Comparison of ENCODE assay signal across 23 cellular contexts in genomic region chr15:91710072-91710471, GRCh38.
A peak's percentile ranks its signal among the peaks of the same experiment; 100 is the strongest.
DNase-seq lines count a peak whose midpoint lies in the region; ATAC-seq, FAIRE-seq and TF ChIP-seq lines count a peak whose summit lies in the region.
"Had no signal": no experiment of that assay in that cellular context is flagged by ENCODE, and none has a peak within 500 bp of the region (broad histone marks: within the 10 kb centered on the region; RNA-seq: fewer than 3 reads in every experiment).

No MANE protein-coding gene starts in this region.

- TF ChIP-seq CTCF in Calu3 (IDR thresholded peaks at IDR 0.05; ENCODE audit: unreplicated experiment) (no peak), WTC11 (IDR thresholded peaks at IDR 0.05) (no peak), keratinocyte (optimal IDR thresholded peaks at IDR 0.05 in 1 of 3, IDR thresholded peaks at IDR 0.05 in 1 of 3, conservative IDR thresholded peaks at IDR 0.05 in 1 of 3; ENCODE audit: extremely low read depth in 1 of 3, insufficient read depth in 2 of 3, low read length in 3 of 3) (no peak), heart right ventricle (IDR thresholded peaks at IDR 0.05) (no peak)

- BruUV-seq in Calu3 (replicated peaks; lab: Mats Ljungman, UMichigan): no TSS peak

- H4K20me1 ChIP-seq in keratinocyte (ENCODE audit: control insufficient read depth, extremely low read depth, insufficient read depth, low read length): no peaks in the 10 kb centered on the region

- whole genome bisulfite sequencing in heart right ventricle, 2 donors: 74 to 77% methylated on average over 3 of the region's 3 CpGs

- H3K4me1 Mint-ChIP-seq in Calu3 (ENCODE audit: low read depth, unreplicated experiment): no peaks in the 10 kb centered on the region
- peaks cover 8% of the 10 kb centered on the region; the same call in 1 of the 2 replicates for H3K4me1 Mint-ChIP-seq in WTC11
- no peaks in the 10 kb centered on the region for H3K4me1 Mint-ChIP-seq in stimulated activated naive B cell treated with anti-CD40 and anti-IgM and Interleukin-4, amounts not matched to agents 10 μg/mL and 1 μg/mL and 100 μg/mL, for 72 hours
- H3K4me1 Mint-ChIP-seq: memory B cell had no signal

- intact Hi-C loops in Calu3 (cut with micrococcal nuclease; ENCODE audit: unreplicated experiment): no loop called here
- intact Hi-C loops in heart right ventricle (cut with DNase I): loop anchor here in 2 of 10 donors (5.0 kb wide), 1 partner anchor 142 kb away; the partner anchor contains the start of gene SLCO3A1 (in 2 of the 2)

- peaks cover 20% of the 10 kb centered on the region for H3K27me3 Mint-ChIP-seq in Calu3 (ENCODE audit: unreplicated experiment)
- H3K27me3 Mint-ChIP-seq in WTC11 (ENCODE audit: low read depth): peaks cover 3% of the 10 kb centered on the region; the same call in 1 of the 2 replicates
- peaks cover 0 to 35% of the 10 kb centered on the region in 2 donors for H3K27me3 Mint-ChIP-seq in stimulated activated naive B cell treated with anti-CD40 and anti-IgM and Interleukin-4, amounts not matched to agents 10 μg/mL and 1 μg/mL and 100 μg/mL, for 72 hours

- no peaks in the 10 kb centered on the region for H3K27me3 ChIP-seq in keratinocyte (ENCODE audit: control insufficient read depth, extremely low read depth, insufficient read depth, low read length)
- H3K27me3 ChIP-seq in heart right ventricle: no peaks in the 10 kb centered on the region
- H3K27me3 ChIP-seq: cardiac muscle cell had no signal

- H3K27ac ChIP-seq in keratinocyte (ENCODE audit: control insufficient read depth, insufficient read depth, low read length) (no peak overlapping the region), heart right ventricle (no peak overlapping the region)
- H3K27ac ChIP-seq: cardiac muscle cell had no signal

- peak overlapping the region; percentile 27 for H3K4me2 ChIP-seq in keratinocyte (ENCODE audit: control insufficient read depth, extremely low read depth, insufficient read depth, low read depth, low read length)

- H3K4me1 ChIP-seq in keratinocyte (ENCODE audit: control insufficient read depth, extremely low read depth, insufficient read depth, low read length) (peaks cover 10% of the 10 kb centered on the region), heart right ventricle (peaks cover 0 to 20% (median 6%) of the 10 kb centered on the region in 9 donors)

- ATAC-seq in WTC11 (no peak), heart right ventricle (no peak)
- no peak for ATAC-seq in stimulated activated naive B cell treated with anti-CD40 and anti-IgM and Interleukin-4, amounts not matched to agents 10 μg/mL and 1 μg/mL and 100 μg/mL, for 72 hours (replicated peaks)
- ATAC-seq: activated T-cell treated with anti-CD3 and anti-CD28 coated beads, Interleukin-2, amount 50 U/mL, for 4 hours; HepG2; left cardiac atrium had no signal

- no peak overlapping the region for H3K9ac ChIP-seq in keratinocyte (ENCODE audit: control insufficient read depth, extremely low read depth, insufficient read depth, low read length)

- dilution Hi-C loops in keratinocyte (cut with MboI; ENCODE audit: extremely low pct_ligation_motif_present, low sequenced_read_pairs): no loop called here

- POLR2A ChIA-PET in WTC11 (lab: Charles Lee): no interaction called here

- H3K9me3 ChIP-seq in keratinocyte (ENCODE audit: control insufficient read depth, low read depth, low read length): no peaks in the 10 kb centered on the region
- H3K9me3 ChIP-seq in heart right ventricle: peaks cover 0 to 4% (median 0%) of the 10 kb centered on the region in 11 donors

- H3K9me1 ChIP-seq in keratinocyte (ENCODE audit: control insufficient read depth, extremely low read depth, insufficient read depth, low read length): no peaks in the 10 kb centered on the region

- DNase-seq in Calu3 (peak; percentile 24), MV-4-11 (lab: John Stamatoyannopoulos, UW) (peak; percentile 76), WTC11 (ENCODE audit: low spot score) (no peak), keratinocyte (ENCODE audit: low read depth, low spot score) (peak; percentile 17), heart right ventricle (no peak)
- no peak for DNase-seq in stimulated activated naive B cell treated with anti-CD40 and anti-IgM and Interleukin-4, amounts not matched to agents 10 μg/mL and 1 μg/mL and 100 μg/mL, for 72 hours
- no peak for DNase-seq in effector CD4-positive, alpha-beta T cell
- DNase-seq: activated naive CD4-positive, alpha-beta T cell treated with anti-CD3 and anti-CD28 coated beads for 36 hours; activated T-cell treated with anti-CD3 and anti-CD28 coated beads, Interleukin-2, amount 50 U/mL, for 4 hours; amniotic stem cell; C1 segment of cervical spinal cord; H9; left cardiac atrium; NCI-H1105 treated with DMSO at 0.1 percent for 48 hours; NCI-H2029 treated with DMSO at 0.1 percent for 48 hours; NCI-H345; NCI-H748 treated with DMSO at 0.1 percent for 48 hours; SHP77 treated with DMSO at 0.1 percent for 48 hours; SW 1271 had no signal

- H3K36me3 ChIP-seq in keratinocyte (ENCODE audit: control insufficient read depth in 2 of 2, extremely low read depth in 1 of 2, insufficient read depth in 2 of 2, low read length in 2 of 2) (no peaks in the 10 kb centered on the region), heart right ventricle (no peaks in the 10 kb centered on the region)
- H3K36me3 ChIP-seq: cardiac muscle cell had no signal

- CTCF ChIA-PET in Calu3 (lab: Charles Lee): no interaction called here
- CTCF ChIA-PET in WTC11 (lab: Charles Lee): no interaction called here

- H3K9me3 Mint-ChIP-seq in Calu3 (ENCODE audit: low read depth, unreplicated experiment) (no peaks in the 10 kb centered on the region), WTC11 (peaks cover 3% of the 10 kb centered on the region; the same call in 1 of the 2 replicates)
- peaks cover 1 to 10% of the 10 kb centered on the region in 2 donors for H3K9me3 Mint-ChIP-seq in stimulated activated naive B cell treated with anti-CD40 and anti-IgM and Interleukin-4, amounts not matched to agents 10 μg/mL and 1 μg/mL and 100 μg/mL, for 72 hours
- H3K9me3 Mint-ChIP-seq: activated naive CD4-positive, alpha-beta T cell treated with anti-CD3 and anti-CD28 coated beads for 36 hours; activated T-cell treated with anti-CD3 and anti-CD28 coated beads, Interleukin-2, amount 50 U/mL, for 4 hours; memory B cell had no signal

- H3K4me3 ChIP-seq in keratinocyte (ENCODE audit: control insufficient read depth in 2 of 3, extremely low read depth in 1 of 3, insufficient read depth in 2 of 3, low read depth in 1 of 3, low read length in 3 of 3): no peak overlapping the region
- H3K4me3 ChIP-seq in heart right ventricle: no peak overlapping the region
- H3K4me3 ChIP-seq: cardiac muscle cell had no signal

- H3K27ac Mint-ChIP-seq in Calu3 (ENCODE audit: unreplicated experiment) (no peak overlapping the region), WTC11 (no peak overlapping the region)
- H3K27ac Mint-ChIP-seq in stimulated activated naive B cell treated with anti-CD40 and anti-IgM and Interleukin-4, amounts not matched to agents 10 μg/mL and 1 μg/mL and 100 μg/mL, for 72 hours: no peak overlapping the region
- H3K27ac Mint-ChIP-seq: activated naive CD4-positive, alpha-beta T cell treated with anti-CD3 and anti-CD28 coated beads for 36 hours; H9; memory B cell had no signal

- H3K4me3 Mint-ChIP-seq in Calu3 (ENCODE audit: low read depth, unreplicated experiment) (no peak overlapping the region), WTC11 (no peak overlapping the region)
- H3K4me3 Mint-ChIP-seq in stimulated activated naive B cell treated with anti-CD40 and anti-IgM and Interleukin-4, amounts not matched to agents 10 μg/mL and 1 μg/mL and 100 μg/mL, for 72 hours: no peak overlapping the region
- H3K4me3 Mint-ChIP-seq: activated naive CD4-positive, alpha-beta T cell treated with anti-CD3 and anti-CD28 coated beads for 36 hours; activated T-cell treated with anti-CD3 and anti-CD28 coated beads, Interleukin-2, amount 50 U/mL, for 4 hours; H9; memory B cell had no signal

- H2AFZ ChIP-seq in keratinocyte (ENCODE audit: control insufficient read depth, low read length): no peak overlapping the region

- H3K36me3 Mint-ChIP-seq in Calu3 (ENCODE audit: insufficient read depth, unreplicated experiment): no peaks in the 10 kb centered on the region
- no peaks in the 10 kb centered on the region for H3K36me3 Mint-ChIP-seq in WTC11
- H3K36me3 Mint-ChIP-seq in stimulated activated naive B cell treated with anti-CD40 and anti-IgM and Interleukin-4, amounts not matched to agents 10 μg/mL and 1 μg/mL and 100 μg/mL, for 72 hours: no peaks in the 10 kb centered on the region
- H3K36me3 Mint-ChIP-seq: memory B cell had no signal

- no peaks in the 10 kb centered on the region for H3K79me2 ChIP-seq in keratinocyte (ENCODE audit: control insufficient read depth, insufficient read depth, low read length)

- peak; percentile 59 for FAIRE-seq in keratinocyte (lab: Jason Lieb, UNC)
- FAIRE-seq: endometrium, HepG2 had no signal

TF ChIP-seq in WTC11, 78 proteins besides CTCF, POLR2A, EP300 and RAD21:
- TF ChIP-seq ZSCAN18 (CRISPR knock-in tag; IDR thresholded peaks at IDR 0.05): 0 out of 2 replicates have a peak, but pooled peaks have one; percentile 67
- no peak for TF ChIP-seq ZBTB21 (CRISPR knock-in tag; IDR thresholded peaks at IDR 0.05; ENCODE audit: borderline replicate concordance)

Comparison
In these comparisons a context has a peak if more than half of its experiments do, and no peak if none do; other contexts are left out.
1. DNase-seq: peak in Calu3 (single experiment), MV-4-11 (single experiment) and keratinocyte (single experiment); none in WTC11 (single experiment), stimulated activated naive B cell treated with anti-CD40 and anti-IgM and Interleukin-4, amounts not matched to agents 10 μg/mL and 1 μg/mL and 100 μg/mL, for 72 hours (single experiment), effector CD4-positive, alpha-beta T cell (single experiment) and heart right ventricle (0 of 2).